Comparison of ENCODE assay signal across 15 cellular contexts in genomic region chr6:168670386-168670985, GRCh38.
DNase-seq lines count a peak whose midpoint lies in the region; ATAC-seq and TF ChIP-seq lines count a peak whose summit lies in the region.
"Had no signal": no experiment of that assay in that cellular context is flagged by ENCODE, and none has a peak within 500 bp of the region (broad histone marks: within the 10 kb centered on the region; RNA-seq: fewer than 3 reads in every experiment).

No MANE protein-coding gene starts in this region.

- H3K27me3 Mint-ChIP-seq in nephron (ENCODE audit: low read depth), result peaks cover 6% of the 10 kb centered on the region

- no peak overlapping the region for H3K23ac ChIP-seq in trophoblast cell (ENCODE audit: low read length)

- peak overlapping the region in 2 of 3 experiments; percentile 49 to 74 for H3K27ac Mint-ChIP-seq in nephron
- H3K27ac Mint-ChIP-seq: CD8-positive, alpha-beta T cell had no signal

- H3K27me3 ChIP-seq in trophoblast cell (ENCODE audit: insufficient read depth, low read length), result no peaks in the 10 kb centered on the region
- H3K27me3 ChIP-seq in SJCRH30, result peaks cover 12% of the 10 kb centered on the region
- H3K27me3 ChIP-seq: BE2C had no signal

- peak overlapping the region; percentile 63 for H4K91ac ChIP-seq in trophoblast cell (ENCODE audit: low read depth, low read length)

- H3K9me3 ChIP-seq in trophoblast cell (ENCODE audit: insufficient read depth, low read depth, low read length), result no peaks in the 10 kb centered on the region
- no peaks in the 10 kb centered on the region for H3K9me3 ChIP-seq in SJCRH30 (replicated peaks)
- H3K9me3 ChIP-seq: BE2C had no signal

- ATAC-seq in GM21723 (IDR thresholded peaks at IDR 0.05; ENCODE audit: unreplicated experiment), result no peak
- ATAC-seq: CD8-positive, alpha-beta T cell had no signal

- no peak overlapping the region for H4K8ac ChIP-seq in trophoblast cell (ENCODE audit: low read depth, low read length)

- H3K4me3 Mint-ChIP-seq in nephron, result no peak overlapping the region
- H3K4me3 Mint-ChIP-seq: CD8-positive, alpha-beta T cell had no signal

- peaks cover 30 to 32% of the 10 kb centered on the region in 2 experiments for H3K4me1 ChIP-seq in trophoblast cell (ENCODE audit: control insufficient read depth in 1 of 2, insufficient read depth in 2 of 2, low read length in 2 of 2)
- H3K4me1 ChIP-seq in SJCRH30, result no peaks in the 10 kb centered on the region
- H3K4me1 ChIP-seq: BE2C had no signal

- no peak overlapping the region for H2AFZ ChIP-seq in trophoblast cell (ENCODE audit: insufficient read depth, low read length, poor library complexity)
- H2AFZ ChIP-seq: GM23248 had no signal

- H2AK5ac ChIP-seq in trophoblast cell (ENCODE audit: low read length), result peak overlapping the region; percentile 3

- no peak overlapping the region for H3K14ac ChIP-seq in trophoblast cell (ENCODE audit: low read length)

- peak overlapping the region; percentile 43 for H2BK12ac ChIP-seq in trophoblast cell (ENCODE audit: low read length)

- no peaks in the 10 kb centered on the region for H3K36me3 ChIP-seq in trophoblast cell (ENCODE audit: control insufficient read depth in 1 of 2, insufficient read depth in 2 of 2, low read length in 2 of 2)
- H3K36me3 ChIP-seq in SJCRH30, result no peaks in the 10 kb centered on the region
- H3K36me3 ChIP-seq: BE2C had no signal

- H3K4me1 Mint-ChIP-seq in nephron, result peaks cover 32% of the 10 kb centered on the region

- H3K4me3 ChIP-seq in trophoblast cell (ENCODE audit: low read depth, low read length) (no peak overlapping the region), SJCRH30 (no peak overlapping the region)
- H3K4me3 ChIP-seq: GM23248 had no signal

- no peak overlapping the region for H3K4me2 ChIP-seq in trophoblast cell (ENCODE audit: low read length)

- no peaks in the 10 kb centered on the region for H3K36me3 Mint-ChIP-seq in nephron (ENCODE audit: low read depth)
- H3K36me3 Mint-ChIP-seq: CD8-positive, alpha-beta T cell had no signal

- no peaks in the 10 kb centered on the region for H3K9me3 Mint-ChIP-seq in nephron
- H3K9me3 Mint-ChIP-seq: CD8-positive, alpha-beta T cell had no signal

- H3K4ac ChIP-seq in trophoblast cell (ENCODE audit: low read depth, low read length), result no peak overlapping the region

- H3K79me2 ChIP-seq in trophoblast cell (ENCODE audit: control insufficient read depth, insufficient read depth, low read length, poor library complexity), result peaks cover 5% of the 10 kb centered on the region

- peaks cover 31% of the 10 kb centered on the region for H3K79me1 ChIP-seq in trophoblast cell (ENCODE audit: low read length)

- no CpG with 5 or more reads among the region's 12 CpGs for WGBS in trophoblast cell (ENCODE audit: extremely low coverage, insufficient coverage, insufficient read length)

- TF ChIP-seq CTCF in nephron (IDR thresholded peaks at IDR 0.05; ENCODE audit: unreplicated experiment in 3 of 3), result no peak

- DNase-seq in ecto neural progenitor cell (ENCODE audit: low spot score), result peak; percentile 33
- no peak for DNase-seq in trophoblast cell
- no peak for DNase-seq in SKM-1 treated with dmso at 0.1 percent for 144 hours (lab: John Stamatoyannopoulos, UW; ENCODE audit: unreplicated experiment)
- DNase-seq in GDM1 (lab: John Stamatoyannopoulos, UW), result no peak
- no peak for DNase-seq in SJCRH30
- DNase-seq: BE2C, COR-L47, DMS53, GM23248, H7, IMR-90 had no signal

- H3K27ac ChIP-seq in trophoblast cell (ENCODE audit: low read depth, low read length) (no peak overlapping the region), SJCRH30 (no peak overlapping the region)
- H3K27ac ChIP-seq: C4-2B, GM23248 had no signal

- H3K18ac ChIP-seq in trophoblast cell (ENCODE audit: low read length), result no peak overlapping the region

- H2BK5ac ChIP-seq in trophoblast cell (ENCODE audit: low read depth, low read length, poor library complexity), result no peak overlapping the region

- no peak overlapping the region for H4K12ac ChIP-seq in trophoblast cell (ENCODE audit: low read depth, low read length)

- H3K9ac ChIP-seq in trophoblast cell (ENCODE audit: low read length), result no peak overlapping the region
- H3K9ac ChIP-seq: GM23248 had no signal

- H2BK120ac ChIP-seq in trophoblast cell (ENCODE audit: insufficient read depth, low read length, poor library complexity), result peak overlapping the region; percentile 7
